Comparison of ENCODE assay signal across 1 cellular context in the genomic region with DNA sequence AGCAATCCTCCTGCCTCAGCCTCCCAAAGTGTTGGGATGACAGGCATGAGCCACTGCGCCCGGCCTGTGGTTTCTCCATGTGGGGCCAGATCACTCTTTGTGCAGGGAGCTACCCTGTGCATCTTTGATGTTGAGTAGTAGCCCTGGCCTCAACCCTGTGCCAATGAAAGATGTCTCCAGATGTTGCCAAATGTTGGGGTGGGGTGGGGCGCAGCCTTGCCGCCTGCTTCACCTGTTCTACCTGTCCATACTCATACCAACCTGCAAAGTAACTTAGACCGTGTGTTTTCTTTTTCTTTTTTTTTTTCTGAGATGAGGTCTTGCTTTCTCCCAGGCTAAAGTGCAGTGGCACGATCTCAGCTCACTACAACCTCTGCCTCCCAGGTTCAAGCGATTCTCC.
TF ChIP-seq lines count a peak whose summit lies in the region.

No MANE protein-coding gene starts in this region.

TF ChIP-seq in H1, 55 proteins besides CTCF, POLR2A, EP300 and RAD21:
- TF ChIP-seq ASH2L (IDR thresholded peaks at IDR 0.05; ENCODE audit: low read length) (no peak), KDM1A (IDR thresholded peaks at IDR 0.05; ENCODE audit: borderline replicate concordance, low read length) (no peak), EGR1 (IDR thresholded peaks at IDR 0.05; ENCODE audit: borderline replicate concordance, low read depth, low read length) (no peak), SRF (IDR thresholded peaks at IDR 0.05; ENCODE audit: low read depth, low read length) (no peak), CHD2 (IDR thresholded peaks at IDR 0.05; ENCODE audit: low read length) (no peak), CHD7 (IDR thresholded peaks at IDR 0.05; ENCODE audit: insufficient replicate concordance, low read length) (no peak), JUN (IDR thresholded peaks at IDR 0.05; ENCODE audit: low read depth, low read length) (no peak), RNF2 (IDR thresholded peaks at IDR 0.05; ENCODE audit: borderline replicate concordance, low read depth, low read length, missing control alignments, poor library complexity, severe bottlenecking) (no peak)
